Comparison of ENCODE assay signal across 1 cellular context in the genomic region with DNA sequence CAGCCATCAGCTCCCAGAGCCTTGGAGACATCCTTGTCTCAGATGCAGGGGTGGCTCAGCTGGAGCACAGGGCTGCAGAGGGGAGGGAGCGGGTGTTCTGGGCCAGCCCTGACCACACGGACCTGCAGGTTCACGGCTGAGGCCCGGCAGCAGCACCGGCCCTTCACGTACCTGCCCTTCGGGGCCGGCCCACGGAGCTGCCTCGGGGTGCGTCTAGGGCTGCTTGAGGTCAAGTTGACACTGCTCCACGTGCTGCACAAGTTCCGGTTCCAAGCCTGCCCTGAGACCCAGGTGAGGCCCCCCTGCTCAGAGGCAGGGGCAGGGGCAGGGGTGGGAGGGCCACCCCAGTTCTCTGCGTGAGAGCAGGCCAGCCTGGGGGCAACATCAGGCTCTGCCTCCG.
TF ChIP-seq lines count a peak whose summit lies in the region.

No MANE protein-coding gene starts in this region.

TF ChIP-seq in K562, 482 proteins besides CTCF, POLR2A, EP300 and RAD21:
- TF ChIP-seq, protein P1, sequence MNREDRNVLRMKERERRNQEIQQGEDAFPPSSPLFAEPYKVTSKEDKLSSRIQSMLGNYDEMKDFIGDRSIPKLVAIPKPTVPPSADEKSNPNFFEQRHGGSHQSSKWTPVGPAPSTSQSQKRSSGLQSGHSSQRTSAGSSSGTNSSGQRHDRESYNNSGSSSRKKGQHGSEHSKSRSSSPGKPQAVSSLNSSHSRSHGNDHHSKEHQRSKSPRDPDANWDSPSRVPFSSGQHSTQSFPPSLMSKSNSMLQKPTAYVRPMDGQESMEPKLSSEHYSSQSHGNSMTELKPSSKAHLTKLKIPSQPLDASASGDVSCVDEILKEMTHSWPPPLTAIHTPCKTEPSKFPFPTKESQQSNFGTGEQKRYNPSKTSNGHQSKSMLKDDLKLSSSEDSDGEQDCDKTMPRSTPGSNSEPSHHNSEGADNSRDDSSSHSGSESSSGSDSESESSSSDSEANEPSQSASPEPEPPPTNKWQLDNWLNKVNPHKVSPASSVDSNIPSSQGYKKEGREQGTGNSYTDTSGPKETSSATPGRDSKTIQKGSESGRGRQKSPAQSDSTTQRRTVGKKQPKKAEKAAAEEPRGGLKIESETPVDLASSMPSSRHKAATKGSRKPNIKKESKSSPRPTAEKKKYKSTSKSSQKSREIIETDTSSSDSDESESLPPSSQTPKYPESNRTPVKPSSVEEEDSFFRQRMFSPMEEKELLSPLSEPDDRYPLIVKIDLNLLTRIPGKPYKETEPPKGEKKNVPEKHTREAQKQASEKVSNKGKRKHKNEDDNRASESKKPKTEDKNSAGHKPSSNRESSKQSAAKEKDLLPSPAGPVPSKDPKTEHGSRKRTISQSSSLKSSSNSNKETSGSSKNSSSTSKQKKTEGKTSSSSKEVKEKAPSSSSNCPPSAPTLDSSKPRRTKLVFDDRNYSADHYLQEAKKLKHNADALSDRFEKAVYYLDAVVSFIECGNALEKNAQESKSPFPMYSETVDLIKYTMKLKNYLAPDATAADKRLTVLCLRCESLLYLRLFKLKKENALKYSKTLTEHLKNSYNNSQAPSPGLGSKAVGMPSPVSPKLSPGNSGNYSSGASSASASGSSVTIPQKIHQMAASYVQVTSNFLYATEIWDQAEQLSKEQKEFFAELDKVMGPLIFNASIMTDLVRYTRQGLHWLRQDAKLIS (CRISPR knock-in tag; IDR thresholded peaks at IDR 0.05): 0 out of 2 replicates have a peak, but pooled peaks have one; percentile 28
- TF ChIP-seq SIRT6 (IDR thresholded peaks at IDR 0.05; ENCODE audit: low read depth, low read length): no peak
- TF ChIP-seq ZNF644 (tag; IDR thresholded peaks at IDR 0.05; ENCODE audit: low read depth): no peak
- no peak for TF ChIP-seq HOXB6 (CRISPR knock-in tag; IDR thresholded peaks at IDR 0.05; ENCODE audit: borderline replicate concordance)
- TF ChIP-seq PHTF2 (CRISPR knock-in tag; IDR thresholded peaks at IDR 0.05): no peak
- TF ChIP-seq STAG1 (CRISPR knock-in tag; IDR thresholded peaks at IDR 0.05; ENCODE audit: borderline replicate concordance): 0 out of 2 replicates have a peak, but pooled peaks have one; percentile 5
- 0 out of 2 replicates have a peak, but pooled peaks have one; percentile 39 for TF ChIP-seq TGIF2 (CRISPR knock-in tag; IDR thresholded peaks at IDR 0.05)
- TF ChIP-seq, protein P2, sequence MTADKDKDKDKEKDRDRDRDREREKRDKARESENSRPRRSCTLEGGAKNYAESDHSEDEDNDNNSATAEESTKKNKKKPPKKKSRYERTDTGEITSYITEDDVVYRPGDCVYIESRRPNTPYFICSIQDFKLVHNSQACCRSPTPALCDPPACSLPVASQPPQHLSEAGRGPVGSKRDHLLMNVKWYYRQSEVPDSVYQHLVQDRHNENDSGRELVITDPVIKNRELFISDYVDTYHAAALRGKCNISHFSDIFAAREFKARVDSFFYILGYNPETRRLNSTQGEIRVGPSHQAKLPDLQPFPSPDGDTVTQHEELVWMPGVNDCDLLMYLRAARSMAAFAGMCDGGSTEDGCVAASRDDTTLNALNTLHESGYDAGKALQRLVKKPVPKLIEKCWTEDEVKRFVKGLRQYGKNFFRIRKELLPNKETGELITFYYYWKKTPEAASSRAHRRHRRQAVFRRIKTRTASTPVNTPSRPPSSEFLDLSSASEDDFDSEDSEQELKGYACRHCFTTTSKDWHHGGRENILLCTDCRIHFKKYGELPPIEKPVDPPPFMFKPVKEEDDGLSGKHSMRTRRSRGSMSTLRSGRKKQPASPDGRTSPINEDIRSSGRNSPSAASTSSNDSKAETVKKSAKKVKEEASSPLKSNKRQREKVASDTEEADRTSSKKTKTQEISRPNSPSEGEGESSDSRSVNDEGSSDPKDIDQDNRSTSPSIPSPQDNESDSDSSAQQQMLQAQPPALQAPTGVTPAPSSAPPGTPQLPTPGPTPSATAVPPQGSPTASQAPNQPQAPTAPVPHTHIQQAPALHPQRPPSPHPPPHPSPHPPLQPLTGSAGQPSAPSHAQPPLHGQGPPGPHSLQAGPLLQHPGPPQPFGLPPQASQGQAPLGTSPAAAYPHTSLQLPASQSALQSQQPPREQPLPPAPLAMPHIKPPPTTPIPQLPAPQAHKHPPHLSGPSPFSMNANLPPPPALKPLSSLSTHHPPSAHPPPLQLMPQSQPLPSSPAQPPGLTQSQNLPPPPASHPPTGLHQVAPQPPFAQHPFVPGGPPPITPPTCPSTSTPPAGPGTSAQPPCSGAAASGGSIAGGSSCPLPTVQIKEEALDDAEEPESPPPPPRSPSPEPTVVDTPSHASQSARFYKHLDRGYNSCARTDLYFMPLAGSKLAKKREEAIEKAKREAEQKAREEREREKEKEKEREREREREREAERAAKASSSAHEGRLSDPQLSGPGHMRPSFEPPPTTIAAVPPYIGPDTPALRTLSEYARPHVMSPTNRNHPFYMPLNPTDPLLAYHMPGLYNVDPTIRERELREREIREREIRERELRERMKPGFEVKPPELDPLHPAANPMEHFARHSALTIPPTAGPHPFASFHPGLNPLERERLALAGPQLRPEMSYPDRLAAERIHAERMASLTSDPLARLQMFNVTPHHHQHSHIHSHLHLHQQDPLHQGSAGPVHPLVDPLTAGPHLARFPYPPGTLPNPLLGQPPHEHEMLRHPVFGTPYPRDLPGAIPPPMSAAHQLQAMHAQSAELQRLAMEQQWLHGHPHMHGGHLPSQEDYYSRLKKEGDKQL (CRISPR knock-in tag; IDR thresholded peaks at IDR 0.05; ENCODE audit: borderline replicate concordance): peak; percentile 43; the same call in 1 of the 2 replicates
- peak; percentile 19; the same call in 1 of the 2 replicates for TF ChIP-seq GABPB1 (CRISPR knock-in tag; IDR thresholded peaks at IDR 0.05)
- TF ChIP-seq NFE2 (IDR thresholded peaks at IDR 0.05; ENCODE audit: low read depth): no peak
